8 cellular contexts compared by ENCODE assay signal in genomic region chr5:132414634-132415377, GRCh38. TPM values are rescaled to one million over a fixed set of nuclear protein-coding genes. Genes with fewer than 3 reads are reported as not detected.
A peak's percentile ranks its signal among the peaks of the same experiment; 100 is the strongest.
DNase-seq lines count a peak whose midpoint lies in the region; ATAC-seq and TF ChIP-seq lines count a peak whose summit lies in the region.

No MANE protein-coding gene starts in this region.

- no peak for TF ChIP-seq POLR2A in sigmoid colon (IDR thresholded peaks at IDR 0.05)

- no peaks in the 10 kb centered on the region for H3K9me2 ChIP-seq in OCI-LY7 (ENCODE audit: insufficient read depth, low read length)
- no peaks in the 10 kb centered on the region for H3K9me2 ChIP-seq in SK-N-SH

- H3K9me3 ChIP-seq in OCI-LY7 (ENCODE audit: low read length) = peaks cover 9% of the 10 kb centered on the region; the same call in 1 of the 2 replicates
- no peaks in the 10 kb centered on the region for H3K9me3 ChIP-seq in sigmoid colon
- H3K9me3 ChIP-seq in smooth muscle cell (replicated peaks; ENCODE audit: low read depth) = no peaks in the 10 kb centered on the region
- H3K9me3 ChIP-seq in SK-N-SH = no peaks in the 10 kb centered on the region

- H3K4me3 ChIP-seq in OCI-LY7 (ENCODE audit: low read depth, low read length, poor library complexity, severe bottlenecking) (peak overlapping the region; percentile 26), epithelial cell of esophagus (ENCODE audit: low read length) (no peak overlapping the region), sigmoid colon (no peak overlapping the region), smooth muscle cell (no peak overlapping the region), SK-N-SH (ENCODE audit: low read depth in 2 of 2, low read length in 1 of 2) (no peak overlapping the region)

- POLR2A ChIA-PET in OCI-LY7 (lab: Charles Lee) = interaction anchor here (0.6 to 2.3 kb wide), 15 partner anchors 8 to 420 kb away, joined by 3 to 9 read pairs (median 3); partner anchors contain the start of gene IRF1
- POLR2A ChIA-PET in SK-N-SH (lab: Yijun Ruan, JAX) = no interaction called here

- peak; percentile 29 for ATAC-seq in GM18511 (IDR thresholded peaks at IDR 0.05; ENCODE audit: unreplicated experiment)

- H3K9ac ChIP-seq in smooth muscle cell (ENCODE audit: low read depth) (no peak overlapping the region), SK-N-SH (no peak overlapping the region)

- peaks cover 76% of the 10 kb centered on the region for H3K4me1 ChIP-seq in OCI-LY7 (ENCODE audit: insufficient read depth, low read length, poor library complexity, severe bottlenecking)
- peaks cover 0 to 91% (median 84%) of the 10 kb centered on the region in 4 donors for H3K4me1 ChIP-seq in sigmoid colon
- H3K4me1 ChIP-seq in smooth muscle cell (ENCODE audit: low read depth) = peaks cover 4% of the 10 kb centered on the region
- peaks cover 14 to 19% of the 10 kb centered on the region in 2 experiments for H3K4me1 ChIP-seq in SK-N-SH (ENCODE audit: control insufficient read depth in 1 of 2, insufficient read depth in 2 of 2, low read depth in 1 of 2, low read length in 1 of 2)

- H4K20me1 ChIP-seq in OCI-LY7 (ENCODE audit: insufficient read depth, low read length) (no peaks in the 10 kb centered on the region), smooth muscle cell (ENCODE audit: low read depth) (no peaks in the 10 kb centered on the region), SK-N-SH (ENCODE audit: insufficient read depth) (no peaks in the 10 kb centered on the region)

- CTCF ChIA-PET in OCI-LY7 (lab: Charles Lee; ENCODE audit: unreplicated experiment) (interaction anchor here (0.6 to 1.4 kb wide), 4 partner anchors 8 to 76 kb away, joined by 3 to 4 read pairs (median 3); no protein-coding TSS in a partner anchor), SK-N-SH (lab: Yijun Ruan, JAX) (interaction anchor here (0.9 to 7.9 kb wide), 6 partner anchors 11 to 121 kb away, joined by 3 to 95 read pairs (median 6); partner anchors contain the start of genes IRF1 and SLC22A4)

- WGBS in sigmoid colon, 2 donors = 6 to 28% methylated on average over 5 of the region's 5 CpGs
- 57% methylated on average over 5 of the region's 5 CpGs for WGBS in smooth muscle cell (ENCODE audit: low lambda C conversion rate)
- WGBS in SK-N-SH (ENCODE audit: low lambda C conversion rate) = 56% methylated on average over 5 of the region's 5 CpGs

- no peak for TF ChIP-seq RAD21 in SK-N-SH (IDR thresholded peaks at IDR 0.05; ENCODE audit: low read length)

- H3K27me3 ChIP-seq in sigmoid colon = no peaks in the 10 kb centered on the region
- no peaks in the 10 kb centered on the region for H3K27me3 ChIP-seq in smooth muscle cell (ENCODE audit: low read depth)
- no peaks in the 10 kb centered on the region for H3K27me3 ChIP-seq in SK-N-SH (ENCODE audit: insufficient read depth)

- BruUV-seq in OCI-LY7 (replicated peaks; lab: Mats Ljungman, UMichigan) = no TSS peak

- DNase-seq in OCI-LY7 (ENCODE audit: low spot score) (no peak), epithelial cell of esophagus (ENCODE audit: low read depth) (peak; percentile 92), sigmoid colon (peak; percentile 37), NCI-H446 (lab: John Stamatoyannopoulos, UW) (no peak), smooth muscle cell (lab: John Stamatoyannopoulos, UW; ENCODE audit: unreplicated experiment) (no peak), SK-N-SH (no peak)
- no peak for DNase-seq in NK-92 treated with Interleukin-12 subunit alpha and Interleukin-12 subunit beta, amount 100 ng/mL, for 24 hours (lab: John Stamatoyannopoulos, UW)

- H3K27ac ChIP-seq in OCI-LY7 (ENCODE audit: low read depth, low read length, poor library complexity, severe bottlenecking) = peak overlapping the region; percentile 21
- peak overlapping the region; percentile 71 to 98 (median 96) for H3K27ac ChIP-seq in sigmoid colon
- H3K27ac ChIP-seq in smooth muscle cell (ENCODE audit: low read depth) = no peak overlapping the region
- no peak overlapping the region; a peak in 1 of 4 replicates for H3K27ac ChIP-seq in SK-N-SH (ENCODE audit: low read depth in 2 of 2, low read length in 1 of 2)

- H3K79me2 ChIP-seq in OCI-LY7 (ENCODE audit: insufficient read depth, low read depth, low read length) (peaks cover 11% of the 10 kb centered on the region; the same call in 1 of the 2 replicates), smooth muscle cell (ENCODE audit: low read depth) (no peaks in the 10 kb centered on the region), SK-N-SH (ENCODE audit: insufficient read depth) (no peaks in the 10 kb centered on the region; the same call in 1 of the 2 replicates)

- peak overlapping the region; percentile 76; the same call in 1 of the 2 replicates for H2AFZ ChIP-seq in OCI-LY7 (ENCODE audit: low read length)
- no peak overlapping the region for H2AFZ ChIP-seq in smooth muscle cell (ENCODE audit: low read depth)
- no peak overlapping the region for H2AFZ ChIP-seq in SK-N-SH (ENCODE audit: low read depth)

- TF ChIP-seq CTCF in OCI-LY7 (conservative IDR thresholded peaks at IDR 0.05; ENCODE audit: low read length) = no peak
- TF ChIP-seq CTCF in epithelial cell of esophagus (IDR thresholded peaks at IDR 0.05; ENCODE audit: insufficient read depth, low read depth, low read length, missing control alignments) = no peak
- TF ChIP-seq CTCF in sigmoid colon (IDR thresholded peaks at IDR 0.05) = no peak
- no peak for TF ChIP-seq CTCF in smooth muscle cell (IDR thresholded peaks at IDR 0.05; ENCODE audit: borderline replicate concordance, insufficient read depth, poor library complexity, severe bottlenecking)
- no peak for TF ChIP-seq CTCF in SK-N-SH (IDR thresholded peaks at IDR 0.05)

- H3F3A ChIP-seq in smooth muscle cell (ENCODE audit: low read depth) = no peaks in the 10 kb centered on the region
- H3F3A ChIP-seq in SK-N-SH (replicated peaks; ENCODE audit: insufficient read depth) = peaks cover 23% of the 10 kb centered on the region

- H3K36me3 ChIP-seq in OCI-LY7 (ENCODE audit: insufficient read depth, low read length) (no peaks in the 10 kb centered on the region), sigmoid colon (no peaks in the 10 kb centered on the region), smooth muscle cell (ENCODE audit: low read depth) (no peaks in the 10 kb centered on the region), SK-N-SH (replicated peaks in 1 of 2; ENCODE audit: control insufficient read depth in 1 of 2, insufficient read depth in 2 of 2, low read length in 1 of 2) (peaks cover 0 to 8% of the 10 kb centered on the region in 2 experiments)

- TF ChIP-seq EP300 in sigmoid colon (IDR thresholded peaks at IDR 0.05) (peak in 2 of 4 donors; percentile 22 to 47), SK-N-SH (IDR thresholded peaks at IDR 0.05; ENCODE audit: borderline replicate concordance in 1 of 2, low read depth in 1 of 2, low read length in 1 of 2) (no peak)

- intact Hi-C loops in OCI-LY7 (cut with micrococcal nuclease; ENCODE audit: unreplicated experiment) = no loop called here
- intact Hi-C loops in sigmoid colon (cut with DNase I) = no loop called here

- H3K4me2 ChIP-seq in OCI-LY7 (ENCODE audit: low read length) = peak overlapping the region; percentile 58
- H3K4me2 ChIP-seq in smooth muscle cell = no peak overlapping the region
- no peak overlapping the region for H3K4me2 ChIP-seq in SK-N-SH

TF ChIP-seq in SK-N-SH, 30 proteins besides CTCF, POLR2A, EP300 and RAD21 (continues in another document):
- TF ChIP-seq ELF1 (IDR thresholded peaks at IDR 0.05) (no peak), RCOR1 (IDR thresholded peaks at IDR 0.05; ENCODE audit: low read length) (no peak), USF2 (IDR thresholded peaks at IDR 0.05; ENCODE audit: borderline replicate concordance, low read depth, low read length) (no peak), IRF3 (IDR thresholded peaks at IDR 0.05; ENCODE audit: low read depth, low read length) (no peak), FOSL2 (IDR thresholded peaks at IDR 0.05; ENCODE audit: borderline replicate concordance, low read depth) (no peak), USF1 (IDR thresholded peaks at IDR 0.05; ENCODE audit: borderline replicate concordance, low read depth) (no peak), CHD2 (IDR thresholded peaks at IDR 0.05; ENCODE audit: low read length, partially characterized antibody) (no peak)

RNA-seq across cellular contexts. Expression of gene SLC22A5, which starts 45.3 kb away (rescaled TPM):
- total RNA-seq in OCI-LY7 (2014; rRNA removed; shearing (Covaris generic)) = 0.88 TPM in 1 of 2 replicates, not detected in the other
- 0.18 and 0.36 TPM in 2 replicates for total RNA-seq in OCI-LY7 (2022)
- total RNA-seq in sigmoid colon = 1 to 10 TPM; 3.6 to 9.9 (median 6.3) TPM
- polyA plus RNA-seq in sigmoid colon = 10 to 100 TPM in 1 of 3 donors, 1 to 10 TPM in 2; 6.0 to 11.9 (median 9.0) TPM
- total RNA-seq in smooth muscle cell = 2.8 and 4.6 TPM in 2 replicates
- polyA plus RNA-seq in smooth muscle cell = 1.5 and 3.8 TPM in 2 replicates
- 8.3 and 12.3 TPM in 2 replicates for polyA plus RNA-seq in SK-N-SH (2012; rRNA removed)
- polyA plus RNA-seq in SK-N-SH (2012; cell fraction: cytosol; rRNA removed) = 4.2 and 6.6 TPM in 2 replicates
- 25.1 and 38.8 TPM in 2 replicates for polyA plus RNA-seq in SK-N-SH (2012; cell fraction: nucleus; rRNA removed)

Comparison
In these comparisons a context has a peak if more than half of its experiments do, and no peak if none do; other contexts are left out.
1. DNase-seq: peak in epithelial cell of esophagus (single experiment) and sigmoid colon (single experiment); none in OCI-LY7 (single experiment), NCI-H446 (0 of 2), smooth muscle cell (single experiment), NK-92 treated with Interleukin-12 subunit alpha and Interleukin-12 subunit beta, amount 100 ng/mL, for 24 hours (single experiment) and SK-N-SH (single experiment).
2. H3K27ac ChIP-seq: peak in OCI-LY7 (single experiment) and sigmoid colon (4 of 4); none in smooth muscle cell (single experiment) and SK-N-SH (0 of 2).